In the genomic region with DNA sequence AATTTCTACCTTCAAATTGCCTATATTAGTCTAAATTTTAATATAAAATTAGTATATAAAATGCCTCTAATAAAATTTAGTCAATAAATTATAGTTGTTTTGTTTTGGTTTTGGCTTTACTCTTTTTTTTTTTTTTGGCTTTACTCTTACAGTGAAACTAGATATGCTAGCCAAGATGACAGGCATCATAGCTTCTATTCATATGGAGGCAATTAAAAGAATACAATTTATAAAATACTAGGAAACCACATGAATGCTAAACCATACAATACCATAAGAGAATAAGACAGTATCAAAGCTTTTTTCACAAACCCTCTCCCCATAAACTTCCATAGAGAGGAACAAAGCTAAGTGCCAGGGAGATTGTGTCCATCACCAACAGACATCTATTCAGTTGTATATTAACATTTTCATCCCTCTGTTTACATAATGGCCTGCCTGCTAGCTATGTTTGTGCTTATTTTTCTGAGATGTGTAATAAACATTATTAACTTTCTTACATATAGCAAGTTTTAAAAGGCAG, we compare ENCODE assay signal across 15 cellular contexts.
A peak's percentile ranks its signal among the peaks of the same experiment; 100 is the strongest.
DNase-seq lines count a peak whose midpoint lies in the region; ATAC-seq and TF ChIP-seq lines count a peak whose summit lies in the region.
"Had no signal": no experiment of that assay in that cellular context is flagged by ENCODE, and none has a peak within 500 bp of the region (broad histone marks: within the 10 kb centered on the region; RNA-seq: fewer than 3 reads in every experiment).

No MANE protein-coding gene starts in this region.

- H3K79me2 ChIP-seq in osteoblast (ENCODE audit: insufficient read depth, low read length) (no peaks in the 10 kb centered on the region), MM.1S (ENCODE audit: low read length) (no peaks in the 10 kb centered on the region)
- H3K79me2 ChIP-seq: hepatocyte had no signal

- no peak for ATAC-seq in HG02970 (IDR thresholded peaks at IDR 0.05; ENCODE audit: low FRiP score, unreplicated experiment)
- ATAC-seq: activated T-cell treated with anti-CD3 and anti-CD28 coated beads, Interleukin-2, amount 50 U/mL, for 4 hours had no signal

- H3K9me3 ChIP-seq in osteoblast (ENCODE audit: low read depth, low read length), result no peaks in the 10 kb centered on the region
- no peaks in the 10 kb centered on the region for H3K9me3 ChIP-seq in vagina
- H3K9me3 ChIP-seq in MM.1S (replicated peaks; ENCODE audit: insufficient read depth, low read length), result no peaks in the 10 kb centered on the region

- H3K36me3 ChIP-seq in osteoblast (ENCODE audit: insufficient read depth, low read length), result no peaks in the 10 kb centered on the region
- H3K36me3 ChIP-seq in vagina, result no peaks in the 10 kb centered on the region
- H3K36me3 ChIP-seq in MM.1S (replicated peaks; ENCODE audit: insufficient read depth, low read length), result no peaks in the 10 kb centered on the region

- H2AFZ ChIP-seq in osteoblast (ENCODE audit: low read length) (no peak overlapping the region), MM.1S (ENCODE audit: low read length) (no peak overlapping the region)
- H2AFZ ChIP-seq: hepatocyte had no signal

- peaks cover 33% of the 10 kb centered on the region for H3K4me1 ChIP-seq in osteoblast (ENCODE audit: insufficient read depth, low read length)
- H3K4me1 ChIP-seq in vagina, result no peaks in the 10 kb centered on the region
- H3K4me1 ChIP-seq in MM.1S (ENCODE audit: low read length), result no peaks in the 10 kb centered on the region

- no peak for TF ChIP-seq POLR2A in vagina (IDR thresholded peaks at IDR 0.05)

- H3K27me3 ChIP-seq in osteoblast (ENCODE audit: insufficient read depth, low read length) (no peaks in the 10 kb centered on the region), vagina (no peaks in the 10 kb centered on the region), MM.1S (replicated peaks; ENCODE audit: insufficient read depth, low read length) (no peaks in the 10 kb centered on the region)
- H3K27me3 ChIP-seq: hepatocyte had no signal

- no peak for TF ChIP-seq CTCF in cardiac fibroblast (IDR thresholded peaks at IDR 0.05; ENCODE audit: low read depth, low read length)
- TF ChIP-seq CTCF in osteoblast (IDR thresholded peaks at IDR 0.05; ENCODE audit: extremely low read depth, low read depth, low read length), result no peak
- no peak for TF ChIP-seq CTCF in vagina (IDR thresholded peaks at IDR 0.05)
- TF ChIP-seq CTCF in MM.1S (IDR thresholded peaks at IDR 0.05; ENCODE audit: low read length), result no peak

- H3K27ac ChIP-seq in osteoblast (ENCODE audit: low read depth, low read length) (peak overlapping the region; percentile 14), vagina (no peak overlapping the region), MM.1S (ENCODE audit: low read length) (no peak overlapping the region)
- H3K27ac ChIP-seq: hepatocyte had no signal

- no peaks in the 10 kb centered on the region for H3K9me2 ChIP-seq in MM.1S (replicated peaks; ENCODE audit: insufficient read depth, low read length)

- H3F3A ChIP-seq in MM.1S (ENCODE audit: insufficient read depth, low read length), result no peaks in the 10 kb centered on the region

- H3K9ac ChIP-seq in MM.1S (ENCODE audit: low read length), result no peak overlapping the region

- intact Hi-C loops in vagina (cut with DNase I), result no loop called here

- H3K4me2 ChIP-seq in osteoblast (ENCODE audit: insufficient read depth, low read length) (no peak overlapping the region), MM.1S (ENCODE audit: low read depth, low read length) (no peak overlapping the region)

- peak; percentile 41 for DNase-seq in GM04503 (ENCODE audit: low read depth)
- peak; percentile 69 to 77 for DNase-seq in NCI-H1930 (lab: John Stamatoyannopoulos, UW)
- peak; percentile 16 to 44 for DNase-seq in cardiac fibroblast (ENCODE audit: low read depth in 2 of 2)
- no peak for DNase-seq in osteoblast (ENCODE audit: insufficient read length, low spot score, missing footprints)
- no peak for DNase-seq in vagina (ENCODE audit: extremely low spot score in 2 of 2)
- no peak for DNase-seq in MM.1S
- DNase-seq: activated CD4-positive, alpha-beta T cell treated with anti-CD3 and anti-CD28 coated beads, Interleukin-2, amount 50 U/mL, for 4 hours; activated naive CD8-positive, alpha-beta T cell treated with anti-CD3 and anti-CD28 coated beads, Interleukin-2, amount 10 ng/mL, durations not matched to agents 7 days and 5 days; activated T-cell treated with anti-CD3 and anti-CD28 coated beads, Interleukin-2, amount 50 U/mL, for 4 hours; CD4-positive, alpha-beta T cell; cerebellar nuclear complex; GDM1; NCI-H2081 treated with DMSO at 0.1 percent for 48 hours had no signal

- H4K20me1 ChIP-seq in osteoblast (ENCODE audit: insufficient read depth, low read length) (no peaks in the 10 kb centered on the region), MM.1S (ENCODE audit: insufficient read depth, low read length) (no peaks in the 10 kb centered on the region)

- H3K4me3 ChIP-seq in cardiac fibroblast (replicated peaks in 1 of 2; ENCODE audit: low read depth in 2 of 2, low read length in 2 of 2), result no peak overlapping the region
- no peak overlapping the region for H3K4me3 ChIP-seq in osteoblast (ENCODE audit: insufficient read depth, low read length)
- no peak overlapping the region for H3K4me3 ChIP-seq in vagina
- no peak overlapping the region for H3K4me3 ChIP-seq in MM.1S (ENCODE audit: low read length)
- H3K4me3 ChIP-seq: hepatocyte had no signal

Comparison
In these comparisons a context has a peak if more than half of its experiments do, and no peak if none do; other contexts are left out.
1. DNase-seq: peak in GM04503 (single experiment), NCI-H1930 (2 of 2) and cardiac fibroblast (2 of 2); none in osteoblast (single experiment), vagina (0 of 2) and MM.1S (single experiment).